ENCODE assay signal across 22 cellular contexts in the genomic region with DNA sequence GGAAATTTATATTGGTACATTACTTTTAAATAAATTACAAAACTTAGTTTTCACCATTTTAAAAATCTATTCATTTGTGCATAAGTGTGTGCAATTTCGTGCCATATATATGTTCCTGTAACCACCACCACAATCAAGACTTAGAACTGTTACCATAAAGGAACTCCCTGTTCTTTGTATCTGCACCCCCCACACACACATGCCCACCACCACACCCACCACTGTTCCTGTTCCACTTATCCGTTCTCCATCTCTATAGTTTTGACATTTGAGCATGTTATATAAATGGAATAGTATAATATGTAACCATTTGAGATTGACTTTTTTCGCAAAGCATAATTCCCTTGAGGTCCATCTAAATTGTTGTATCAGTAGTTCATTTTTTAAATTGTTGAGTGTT.
"Had no signal": no experiment of that assay in that cellular context is flagged by ENCODE, and none has a peak within 500 bp of the region (broad histone marks: within the 10 kb centered on the region; RNA-seq: fewer than 3 reads in every experiment).

No MANE protein-coding gene starts in this region.

- H3K9me3 Mint-ChIP-seq: stimulated activated effector memory CD8-positive, alpha-beta T cell treated with anti-CD3 and anti-CD28 coated beads, Interleukin-12 subunit alpha, Interleukin-12 subunit beta, amount 100 ng/mL, for 72 hours had no signal

- H3K36me3 ChIP-seq: pancreas, right lobe of liver, uterus had no signal

- H3K9me3 ChIP-seq: esophagus muscularis mucosa, gastrocnemius medialis, pancreas, right lobe of liver, suprapubic skin, upper lobe of left lung, uterus had no signal

- H3K4me1 ChIP-seq: esophagus muscularis mucosa, gastrocnemius medialis, pancreas, right lobe of liver, suprapubic skin, tibial artery, upper lobe of left lung, uterus had no signal

- H3K4me1 Mint-ChIP-seq: nephron; stimulated activated effector memory CD8-positive, alpha-beta T cell treated with anti-CD3 and anti-CD28 coated beads, Interleukin-12 subunit alpha, Interleukin-12 subunit beta, amount 100 ng/mL, for 72 hours had no signal

- H3K4me3 Mint-ChIP-seq: nephron; stimulated activated effector memory CD8-positive, alpha-beta T cell treated with anti-CD3 and anti-CD28 coated beads, Interleukin-12 subunit alpha, Interleukin-12 subunit beta, amount 100 ng/mL, for 72 hours had no signal

- H3K27me3 Mint-ChIP-seq: naive B cell, progenitor cell of endocrine pancreas had no signal

- H3K27ac ChIP-seq: epithelial cell of prostate, esophagus muscularis mucosa, gastrocnemius medialis, pancreas, right lobe of liver, suprapubic skin, tibial artery, upper lobe of left lung, uterus had no signal

- FAIRE-seq: kidney, pancreas had no signal

- H3K27me3 ChIP-seq: esophagus muscularis mucosa, gastrocnemius medialis, right lobe of liver, suprapubic skin, tibial artery, upper lobe of left lung, uterus had no signal

- ATAC-seq: gastrocnemius medialis; pancreas; right lobe of liver; stimulated activated effector memory CD8-positive, alpha-beta T cell treated with anti-CD3 and anti-CD28 coated beads, Interleukin-12 subunit alpha, Interleukin-12 subunit beta, amount 100 ng/mL, for 72 hours; stimulated activated naive CD8-positive, alpha-beta T cell treated with anti-CD3 and anti-CD28 coated beads, Interleukin-15, Interleukin-2, amounts not matched to agents 100 U/mL and 50 U/mL, for 24 hours had no signal

- H3K27ac Mint-ChIP-seq: progenitor cell of endocrine pancreas; stimulated activated effector memory CD8-positive, alpha-beta T cell treated with anti-CD3 and anti-CD28 coated beads, Interleukin-12 subunit alpha, Interleukin-12 subunit beta, amount 100 ng/mL, for 72 hours had no signal

- DNase-seq: effector memory CD4-positive, alpha-beta T cell; gastrocnemius medialis; glutamatergic neuron; kidney; mesendoderm; naive B cell; occipital lobe; pancreas; retina; right lobe of liver; stimulated activated CD4-positive, alpha-beta T cell treated with anti-CD3 and anti-CD28 coated beads, Interleukin-4, amount 100 ng/mL, for 1 hour; stimulated activated CD8-positive, alpha-beta memory T cell treated with anti-CD3 and anti-CD28 coated beads, Interleukin-4, amount 100 ng/mL, for 48 hours; stimulated activated naive CD8-positive, alpha-beta T cell treated with anti-CD3 and anti-CD28 coated beads, Interleukin-15, Interleukin-2, amounts not matched to agents 100 U/mL and 50 U/mL, for 24 hours; tibial artery; upper lobe of left lung; uterus had no signal

- H3K4me3 ChIP-seq: esophagus muscularis mucosa, gastrocnemius medialis, pancreas, right lobe of liver, suprapubic skin, tibial artery, upper lobe of left lung, uterus had no signal
